ENCODE assay signal across 23 cellular contexts in the genomic region with DNA sequence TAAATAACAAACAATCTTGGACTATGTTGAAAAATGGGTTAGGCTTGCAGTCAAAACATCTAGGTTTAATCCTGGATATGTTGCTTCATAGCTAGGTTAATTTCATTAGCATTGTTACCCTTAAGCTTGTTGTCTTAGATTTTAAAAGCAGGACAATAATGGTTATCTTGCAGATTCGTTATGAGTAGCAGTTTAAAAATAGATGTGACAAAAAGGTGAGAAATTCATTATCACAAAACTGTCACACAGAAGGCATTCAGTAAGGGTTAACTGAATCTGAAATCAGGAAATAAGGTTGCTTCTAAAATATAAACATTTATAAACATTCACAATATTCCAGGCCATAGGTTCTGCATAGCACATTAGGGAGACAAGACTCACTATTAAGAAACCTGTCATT.
DNase-seq lines count a peak whose midpoint lies in the region; ATAC-seq, FAIRE-seq and TF ChIP-seq lines count a peak whose summit lies in the region.
"Had no signal": no experiment of that assay in that cellular context is flagged by ENCODE, and none has a peak within 500 bp of the region (broad histone marks: within the 10 kb centered on the region; RNA-seq: fewer than 3 reads in every experiment).

No MANE protein-coding gene starts in this region.

- H3K4me3 ChIP-seq in cardiac muscle cell, result no peak overlapping the region
- H3K4me3 ChIP-seq: BLaER1, GM23338, HAP-1 had no signal

- H3K9me3 ChIP-seq in cardiac muscle cell (ENCODE audit: low read depth), result no peaks in the 10 kb centered on the region
- H3K9me3 ChIP-seq: BLaER1, Caco-2, HAP-1 had no signal

- ATAC-seq in left cardiac atrium (no peak), left lobe of liver (no peak)
- ATAC-seq: CD8-positive, alpha-beta T cell; GM23338 had no signal

- H3K4me1 ChIP-seq in cardiac muscle cell (ENCODE audit: low read depth), result peaks cover 37% of the 10 kb centered on the region
- H3K4me1 ChIP-seq: BLaER1, Caco-2, HAP-1 had no signal

- H3K36me3 ChIP-seq in cardiac muscle cell, result no peaks in the 10 kb centered on the region
- H3K36me3 ChIP-seq: BLaER1, HAP-1 had no signal

- peak overlapping the region; percentile 80 for H3K27ac ChIP-seq in cardiac muscle cell
- H3K27ac ChIP-seq: 22Rv1, BLaER1, C4-2B had no signal

- DNase-seq in cardiac muscle cell (ENCODE audit: low read depth in 1 of 2, low spot score in 1 of 2) (no peak), left cardiac atrium (no peak), D721Med (ENCODE audit: insufficient read length, low spot score) (no peak), H54 (ENCODE audit: insufficient read length, low spot score) (no peak), left lobe of liver (ENCODE audit: low spot score) (no peak), NOMO-1 (lab: John Stamatoyannopoulos, UW; ENCODE audit: unreplicated experiment in 2 of 2) (no peak), SHP77 (lab: John Stamatoyannopoulos, UW) (no peak)
- DNase-seq: Caco-2; CD4-positive, CD25-positive, alpha-beta regulatory T cell; CD8-positive, alpha-beta T cell; DMS 273 treated with DMSO at 0.1 percent for 48 hours; DMS79; EL; GDM1; HFFc6 had no signal

- TF ChIP-seq CTCF in cardiac muscle cell (IDR thresholded peaks at IDR 0.05; ENCODE audit: low read depth, low read length), result no peak
- no peak for TF ChIP-seq CTCF in D721Med (IDR thresholded peaks at IDR 0.05; ENCODE audit: insufficient read depth, missing control alignments)

- peak; percentile 69 for FAIRE-seq in D721Med (lab: Jason Lieb, UNC)
- FAIRE-seq in H54 (lab: Jason Lieb, UNC), result peak; percentile 89
- peak; percentile 65 for FAIRE-seq in islet of Langerhans (lab: Jason Lieb, UNC)
- FAIRE-seq: GM12892, GM19239 had no signal

- no peaks in the 10 kb centered on the region for H3K27me3 ChIP-seq in cardiac muscle cell
- H3K27me3 ChIP-seq: BLaER1 had no signal

- intact Hi-C loops in left cardiac atrium (cut with DNase I), result no loop called here

- TF ChIP-seq POLR2A in H54 (IDR thresholded peaks at IDR 0.05; ENCODE audit: low read depth, low read length), result no peak
